In genomic region chr20:52536040-52536439, GRCh38 we compare ENCODE assay signal across 36 cellular contexts.
"Had no signal": no experiment of that assay in that cellular context is flagged by ENCODE, and none has a peak within 500 bp of the region (broad histone marks: within the 10 kb centered on the region; RNA-seq: fewer than 3 reads in every experiment).

No MANE protein-coding gene starts in this region.

- H3K27me3 ChIP-seq: MG63 had no signal

- H3K27ac ChIP-seq: KMS-11 had no signal

- H3K4me2 ChIP-seq: KMS-11 had no signal

- H3K9me3 ChIP-seq: MG63 had no signal

- H3K9ac ChIP-seq: KMS-11 had no signal

- H3K36me3 ChIP-seq: MG63 had no signal

- H3K4me3 ChIP-seq: MG63 had no signal

- DNase-seq: Karpas-422, Kasumi-1, MG63, MM.1S, MV-4-11, NCI-H1048, NCI-H1092, NCI-H1092 treated with DMSO at 0.1 percent for 48 hours, NCI-H1105, NCI-H1105 treated with DMSO at 0.1 percent for 48 hours, NCI-H1417, NCI-H1417 treated with DMSO at 0.1 percent for 48 hours, NCI-H1436, NCI-H1436 treated with DMSO at 0.1 percent for 48 hours, NCI-H146, NCI-H1694, NCI-H1694 treated with DMSO at 0.1 percent for 48 hours, NCI-H187, NCI-H187 treated with DMSO at 0.1 percent for 48 hours, NCI-H1930, NCI-H2029, NCI-H2029 treated with DMSO at 0.1 percent for 48 hours, NCI-H2081, NCI-H2081 treated with DMSO at 0.1 percent for 48 hours, NCI-H2107, NCI-H2171, NCI-H2171 treated with DMSO at 0.1 percent for 48 hours, NCI-H2227 treated with DMSO at 0.1 percent for 48 hours, NCI-H226, NCI-H345, NCI-H446, NCI-H446 treated with DMSO at 0.1 percent for 48 hours, NCI-H510A, NCI-H510A treated with DMSO at 0.1 percent for 48 hours, NCI-H524 had no signal
